Comparison of ENCODE assay signal across 8 cellular contexts in genomic region chr19:6802336-6803035, GRCh38. TPM values are rescaled to one million over a fixed set of nuclear protein-coding genes. Genes with fewer than 3 reads are reported as not detected.
A peak's percentile ranks its signal among the peaks of the same experiment; 100 is the strongest.
DNase-seq lines count a peak whose midpoint lies in the region; ATAC-seq lines count a peak whose summit lies in the region.

No MANE protein-coding gene starts in this region.

- H3K4me3 Mint-ChIP-seq in effector memory CD8-positive, alpha-beta T cell = peak overlapping the region; percentile 88 to 89

- H3K4me1 Mint-ChIP-seq in effector memory CD8-positive, alpha-beta T cell (ENCODE audit: low read depth in 2 of 2) = peaks cover 47 to 65% of the 10 kb centered on the region in 2 donors

- peak; percentile 66 for ATAC-seq in effector memory CD8-positive, alpha-beta T cell (replicated peaks)

- H3K9me3 Mint-ChIP-seq in effector memory CD8-positive, alpha-beta T cell = no peaks in the 10 kb centered on the region

- peak overlapping the region; percentile 78 to 96 for H3K27ac Mint-ChIP-seq in effector memory CD8-positive, alpha-beta T cell

- peak; percentile 88 for DNase-seq in NK-92 treated with Interleukin-12 subunit alpha and Interleukin-12 subunit beta, amount 100 ng/mL, for 24 hours (lab: John Stamatoyannopoulos, UW)
- DNase-seq in NK-92 (lab: John Stamatoyannopoulos, UW; ENCODE audit: unreplicated experiment) (no peak), cerebellar nuclear complex (lab: John Stamatoyannopoulos, UW) (no peak), NCI-H2196 treated with DMSO at 0.1 percent for 48 hours (lab: John Stamatoyannopoulos, UW; ENCODE audit: unreplicated experiment) (no peak)
- peak; percentile 82 for DNase-seq in Jurkat, Clone E6-1 (ENCODE audit: low read depth, low spot score)
- peak; percentile 69 to 71 for DNase-seq in activated CD4-positive, alpha-beta T cell treated with anti-CD3 and anti-CD28 coated beads for 4 hours
- peak; percentile 56 to 60 (median 60) for DNase-seq in effector memory CD8-positive, alpha-beta T cell
- DNase-seq in stimulated activated CD4-positive, alpha-beta T cell treated with anti-CD3 and anti-CD28 coated beads, Interleukin-12 subunit alpha, Interleukin-12 subunit beta, amount 100 ng/mL, for 48 hours (ENCODE audit: low read depth in 2 of 3, low spot score in 1 of 3) = peak; percentile 60 to 71 (median 64)

- H3K27me3 Mint-ChIP-seq in effector memory CD8-positive, alpha-beta T cell = no peaks in the 10 kb centered on the region

- peaks cover 31% of the 10 kb centered on the region for H3K36me3 Mint-ChIP-seq in effector memory CD8-positive, alpha-beta T cell (ENCODE audit: insufficient read depth)

- peak overlapping the region; percentile 56 for H3K4me3 ChIP-seq in Jurkat, Clone E6-1 (ENCODE audit: low read length)

RNA-seq across cellular contexts. Expression of gene VAV1, which starts 30.0 kb away (rescaled TPM):
- 91.5 TPM for polyA plus RNA-seq in Jurkat, Clone E6-1 (2012; ENCODE audit: insufficient read depth, insufficient read length)

RNA-seq across cellular contexts. Expression of gene SH2D3A, which starts 35.3 kb away (rescaled TPM):
- 15.7 TPM for polyA plus RNA-seq in Jurkat, Clone E6-1 (2012; ENCODE audit: insufficient read depth, insufficient read length)

Comparison
In these comparisons a context has a peak if more than half of its experiments do, and no peak if none do; other contexts are left out.
1. DNase-seq: peak in NK-92 treated with Interleukin-12 subunit alpha and Interleukin-12 subunit beta, amount 100 ng/mL, for 24 hours (single experiment), Jurkat, Clone E6-1 (single experiment), activated CD4-positive, alpha-beta T cell treated with anti-CD3 and anti-CD28 coated beads for 4 hours (2 of 2), effector memory CD8-positive, alpha-beta T cell (3 of 3) and stimulated activated CD4-positive, alpha-beta T cell treated with anti-CD3 and anti-CD28 coated beads, Interleukin-12 subunit alpha, Interleukin-12 subunit beta, amount 100 ng/mL, for 48 hours (3 of 3); none in NK-92 (single experiment), cerebellar nuclear complex (0 of 2) and NCI-H2196 treated with DMSO at 0.1 percent for 48 hours (single experiment).